Comparison of ENCODE assay signal across 10 cellular contexts in the genomic region with DNA sequence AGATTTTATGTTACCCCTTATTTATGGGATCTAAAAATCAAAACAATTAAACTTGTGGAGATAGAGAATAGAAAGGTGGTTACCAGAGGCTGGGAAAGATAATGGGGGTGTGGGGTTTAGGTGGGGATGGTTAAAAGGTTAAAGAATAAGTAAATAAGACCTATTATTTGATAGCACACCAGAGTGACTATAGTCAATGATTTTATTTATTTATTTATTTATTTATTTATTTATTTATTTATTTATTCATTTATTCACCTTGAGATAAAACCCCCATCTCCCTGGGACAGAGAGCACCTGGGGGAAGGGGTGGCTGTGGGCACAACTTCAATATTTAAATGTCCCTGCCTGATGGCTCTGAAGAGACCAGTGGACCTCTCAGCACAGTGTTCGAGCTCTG.
"Had no signal": no experiment of that assay in that cellular context is flagged by ENCODE, and none has a peak within 500 bp of the region (broad histone marks: within the 10 kb centered on the region; RNA-seq: fewer than 3 reads in every experiment).

No MANE protein-coding gene starts in this region.

- H3K4me1 Mint-ChIP-seq: GM23338 had no signal

- FAIRE-seq: H1, H54, K562 had no signal

- H3K4me3 ChIP-seq: GM23338, K562 had no signal

- DNase-seq: H9, HCEC 1CT, HFFc6, IMR-90, KG1 had no signal

- H3K27ac ChIP-seq: HL-60 had no signal

- ATAC-seq: GM23338, K562 had no signal

- H3K4me3 Mint-ChIP-seq: GM23338, H9, HFFc6 had no signal

- H3K9me3 Mint-ChIP-seq: GM23338, H9, HFFc6 had no signal

- H3K4me2 ChIP-seq: GM23338 had no signal

- H3K27ac Mint-ChIP-seq: GM23338, H9, HFFc6 had no signal
